1 cellular context compared by ENCODE assay signal in the genomic region with DNA sequence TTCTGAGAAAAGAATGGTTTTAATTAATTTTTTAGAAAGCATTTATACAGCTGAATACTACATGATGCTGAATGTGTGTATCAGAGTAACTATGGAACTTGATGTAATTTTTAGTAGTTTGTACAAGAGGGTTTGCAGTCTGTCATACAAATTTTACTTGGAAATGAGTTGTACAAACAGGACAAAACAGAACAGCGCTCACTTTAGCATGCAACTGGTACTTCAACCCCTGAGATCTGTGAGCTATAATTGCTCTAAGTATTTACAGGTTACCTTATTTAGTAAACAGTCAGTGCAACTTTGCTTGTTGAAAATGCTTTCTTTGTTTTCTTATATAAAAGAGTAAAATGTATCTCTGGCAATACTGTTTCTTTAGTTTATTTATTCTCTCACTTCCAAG.
TF ChIP-seq lines count a peak whose summit lies in the region.

No MANE protein-coding gene starts in this region.

TF ChIP-seq in IMR-90, 13 proteins besides CTCF, POLR2A, EP300 and RAD21 (continued from another document):
- TF ChIP-seq, protein P1, sequence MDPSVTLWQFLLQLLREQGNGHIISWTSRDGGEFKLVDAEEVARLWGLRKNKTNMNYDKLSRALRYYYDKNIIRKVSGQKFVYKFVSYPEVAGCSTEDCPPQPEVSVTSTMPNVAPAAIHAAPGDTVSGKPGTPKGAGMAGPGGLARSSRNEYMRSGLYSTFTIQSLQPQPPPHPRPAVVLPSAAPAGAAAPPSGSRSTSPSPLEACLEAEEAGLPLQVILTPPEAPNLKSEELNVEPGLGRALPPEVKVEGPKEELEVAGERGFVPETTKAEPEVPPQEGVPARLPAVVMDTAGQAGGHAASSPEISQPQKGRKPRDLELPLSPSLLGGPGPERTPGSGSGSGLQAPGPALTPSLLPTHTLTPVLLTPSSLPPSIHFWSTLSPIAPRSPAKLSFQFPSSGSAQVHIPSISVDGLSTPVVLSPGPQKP (IDR thresholded peaks at IDR 0.05; ENCODE audit: borderline replicate concordance, low read depth, low read length) = no peak
